18 cellular contexts compared by ENCODE assay signal in genomic region chr14:79629372-79629771, GRCh38.
"Had no signal": no experiment of that assay in that cellular context is flagged by ENCODE, and none has a peak within 500 bp of the region (broad histone marks: within the 10 kb centered on the region; RNA-seq: fewer than 3 reads in every experiment).

No MANE protein-coding gene starts in this region.

- H2AFZ ChIP-seq: parathyroid adenoma had no signal

- H3K36me3 ChIP-seq: transverse colon had no signal

- H3K9me3 ChIP-seq: transverse colon had no signal

- H3K4me3 ChIP-seq: smooth muscle cell, transverse colon had no signal

- H3K27ac Mint-ChIP-seq: activated CD8-positive, alpha-beta T cell treated with anti-CD3 and anti-CD28 coated beads, Interleukin-2, amount 10 ng/mL, durations not matched to agents 7 days and 5 days; activated naive CD8-positive, alpha-beta T cell treated with anti-CD3 and anti-CD28 coated beads, Interleukin-2, amount 50 U/mL, for 24 hours; natural killer cell treated with Interleukin-12 subunit alpha and Interleukin-12 subunit beta and Interleukin-15 and Interleukin-18, amount 100 ng/mL, for 72 hours; stimulated activated naive B cell treated with anti-CD40 and anti-IgM and Interleukin-4, amounts not matched to agents 10 μg/mL and 1 μg/mL and 100 μg/mL, for 72 hours had no signal

- H3K36me3 Mint-ChIP-seq: stimulated activated naive B cell treated with anti-CD40 and anti-IgM and Interleukin-4, amounts not matched to agents 10 μg/mL and 1 μg/mL and 100 μg/mL, for 72 hours had no signal

- H3K4me2 ChIP-seq: smooth muscle cell had no signal

- H3K9ac ChIP-seq: parathyroid adenoma had no signal

- DNase-seq: activated CD4-positive, alpha-beta T cell treated with anti-CD3 and anti-CD28 coated beads for 4 hours; activated CD8-positive, alpha-beta T cell treated with anti-CD3 and anti-CD28 coated beads, Interleukin-2, amount 10 ng/mL, durations not matched to agents 7 days and 5 days; activated naive CD4-positive, alpha-beta T cell treated with Interleukin-2 at 50 U/mL for 16 hours; activated naive CD8-positive, alpha-beta T cell treated with anti-CD3 and anti-CD28 coated beads, Interleukin-2, amount 50 U/mL, for 24 hours; caudate nucleus; cortex of kidney; effector CD8-positive, alpha-beta T cell; hypothalamus; left colon; retina; stimulated activated CD4-positive, alpha-beta T cell treated with anti-CD3 and anti-CD28 coated beads, Interleukin-1b, Interleukin-23, amount 100 ng/mL, for 48 hours; stimulated activated naive B cell treated with anti-CD40 and anti-IgM and Interleukin-4, amounts not matched to agents 10 μg/mL and 1 μg/mL and 100 μg/mL, for 72 hours; T1000; transverse colon had no signal

- H3K4me3 Mint-ChIP-seq: activated CD8-positive, alpha-beta T cell treated with anti-CD3 and anti-CD28 coated beads, Interleukin-2, amount 10 ng/mL, durations not matched to agents 7 days and 5 days; activated naive CD8-positive, alpha-beta T cell treated with anti-CD3 and anti-CD28 coated beads, Interleukin-2, amount 50 U/mL, for 24 hours; natural killer cell treated with Interleukin-12 subunit alpha and Interleukin-12 subunit beta and Interleukin-15 and Interleukin-18, amount 100 ng/mL, for 72 hours; stimulated activated naive B cell treated with anti-CD40 and anti-IgM and Interleukin-4, amounts not matched to agents 10 μg/mL and 1 μg/mL and 100 μg/mL, for 72 hours had no signal

- H3K4me1 ChIP-seq: parathyroid adenoma, transverse colon had no signal

- H3K27me3 ChIP-seq: transverse colon had no signal

- H3K27ac ChIP-seq: parathyroid adenoma, transverse colon, VCaP had no signal

- ATAC-seq: activated CD8-positive, alpha-beta T cell treated with anti-CD3 and anti-CD28 coated beads, Interleukin-2, amount 10 ng/mL, durations not matched to agents 7 days and 5 days; activated naive CD8-positive, alpha-beta T cell treated with anti-CD3 and anti-CD28 coated beads, Interleukin-2, amount 50 U/mL, for 24 hours; left colon; natural killer cell treated with Interleukin-12 subunit alpha and Interleukin-12 subunit beta and Interleukin-15 and Interleukin-18, amount 100 ng/mL, for 72 hours; stimulated activated naive B cell treated with anti-CD40 and anti-IgM and Interleukin-4, amounts not matched to agents 10 μg/mL and 1 μg/mL and 100 μg/mL, for 72 hours had no signal

- H3K4me1 Mint-ChIP-seq: activated naive CD8-positive, alpha-beta T cell treated with anti-CD3 and anti-CD28 coated beads, Interleukin-2, amount 50 U/mL, for 24 hours; stimulated activated naive B cell treated with anti-CD40 and anti-IgM and Interleukin-4, amounts not matched to agents 10 μg/mL and 1 μg/mL and 100 μg/mL, for 72 hours had no signal

- H3K27me3 Mint-ChIP-seq: activated naive CD8-positive, alpha-beta T cell treated with anti-CD3 and anti-CD28 coated beads, Interleukin-2, amount 50 U/mL, for 24 hours; natural killer cell treated with Interleukin-12 subunit alpha and Interleukin-12 subunit beta and Interleukin-15 and Interleukin-18, amount 100 ng/mL, for 72 hours; stimulated activated naive B cell treated with anti-CD40 and anti-IgM and Interleukin-4, amounts not matched to agents 10 μg/mL and 1 μg/mL and 100 μg/mL, for 72 hours had no signal
